ENCODE assay signal across 13 cellular contexts in genomic region chr1:231139125-231139649, GRCh38. TPM values are rescaled to one million over a fixed set of nuclear protein-coding genes. Genes with fewer than 3 reads are reported as not detected.
A peak's percentile ranks its signal among the peaks of the same experiment; 100 is the strongest.
DNase-seq lines count a peak whose midpoint lies in the region; ATAC-seq, FAIRE-seq and TF ChIP-seq lines count a peak whose summit lies in the region.
"Had no signal": no experiment of that assay in that cellular context is flagged by ENCODE, and none has a peak within 500 bp of the region (broad histone marks: within the 10 kb centered on the region; RNA-seq: fewer than 3 reads in every experiment).

No MANE protein-coding gene starts in this region.

- H3K36me3 Mint-ChIP-seq in HFFc6 (ENCODE audit: low read depth) (no peaks in the 10 kb centered on the region), astrocyte (ENCODE audit: low read depth, unreplicated experiment) (no peaks in the 10 kb centered on the region)
- H3K36me3 Mint-ChIP-seq: CD8-positive, alpha-beta T cell had no signal

- no peak for ATAC-seq in GM21529 (IDR thresholded peaks at IDR 0.05; ENCODE audit: unreplicated experiment)
- ATAC-seq: CD8-positive, alpha-beta T cell had no signal

- H3K4me3 Mint-ChIP-seq in HFFc6: peak overlapping the region; percentile 47
- no peak overlapping the region for H3K4me3 Mint-ChIP-seq in astrocyte (ENCODE audit: unreplicated experiment)
- H3K4me3 Mint-ChIP-seq: activated T-helper 1 cell treated with anti-CD3 and anti-CD28 coated beads, Interleukin-12 subunit alpha, Interleukin-12 subunit beta, Interleukin-2, Interleukin-4 antibody, amounts not matched to agents 30 ng/mL and 10 ng/mL and 1 ng/mL, durations not matched to agents 14 hours and 24 hours and 36 hours; CD8-positive, alpha-beta T cell had no signal

- no peaks in the 10 kb centered on the region for H3K27me3 ChIP-seq in astrocyte (ENCODE audit: insufficient read depth, low read length)

- H3K9me3 ChIP-seq in astrocyte (ENCODE audit: insufficient read depth, low read depth, low read length): no peaks in the 10 kb centered on the region

- peak overlapping the region; percentile 70 for H3K9ac ChIP-seq in astrocyte (ENCODE audit: low read length)
- H3K9ac ChIP-seq: KMS-11 had no signal

- TF ChIP-seq CTCF in AG04449 (IDR thresholded peaks at IDR 0.05; ENCODE audit: insufficient read depth, low read length, missing control alignments) (no peak), HFFc6 (IDR thresholded peaks at IDR 0.05) (no peak), astrocyte (IDR thresholded peaks at IDR 0.05; ENCODE audit: insufficient read depth, low read depth, low read length) (no peak)

- peaks cover 4% of the 10 kb centered on the region; the same call in 1 of the 2 replicates for H3K9me3 Mint-ChIP-seq in HFFc6
- peaks cover 4% of the 10 kb centered on the region for H3K9me3 Mint-ChIP-seq in astrocyte (ENCODE audit: unreplicated experiment)
- H3K9me3 Mint-ChIP-seq: activated T-helper 1 cell treated with anti-CD3 and anti-CD28 coated beads, Interleukin-12 subunit alpha, Interleukin-12 subunit beta, Interleukin-2, Interleukin-4 antibody, amounts not matched to agents 30 ng/mL and 10 ng/mL and 1 ng/mL, durations not matched to agents 14 hours and 24 hours and 36 hours; CD8-positive, alpha-beta T cell had no signal

- H3K27me3 Mint-ChIP-seq in HFFc6 (ENCODE audit: insufficient read depth) (peaks cover 4% of the 10 kb centered on the region), astrocyte (ENCODE audit: low read depth, unreplicated experiment) (peaks cover 4% of the 10 kb centered on the region)

- H3K27ac ChIP-seq in astrocyte (ENCODE audit: low read depth, low read length): peak overlapping the region; percentile 93
- H3K27ac ChIP-seq: KMS-11 had no signal

- no peak overlapping the region for H2AFZ ChIP-seq in astrocyte (ENCODE audit: low read depth, low read length)

- H3K27ac Mint-ChIP-seq in HFFc6 (peak overlapping the region; percentile 78), astrocyte (ENCODE audit: unreplicated experiment) (peak overlapping the region; percentile 38)
- H3K27ac Mint-ChIP-seq: activated T-helper 1 cell treated with anti-CD3 and anti-CD28 coated beads, Interleukin-12 subunit alpha, Interleukin-12 subunit beta, Interleukin-2, Interleukin-4 antibody, amounts not matched to agents 30 ng/mL and 10 ng/mL and 1 ng/mL, durations not matched to agents 14 hours and 24 hours and 36 hours; CD8-positive, alpha-beta T cell had no signal

- peaks cover 32% of the 10 kb centered on the region for H3K4me1 ChIP-seq in astrocyte (ENCODE audit: insufficient read depth, low read length)

- H3K36me3 ChIP-seq in astrocyte (ENCODE audit: insufficient read depth, low read length): no peaks in the 10 kb centered on the region

- POLR2A ChIA-PET in AG04449 (lab: Yijun Ruan, JAX): interaction anchor here (0.7 to 1.5 kb wide), 7 partner anchors 19 to 285 kb away, joined by 3 to 9 read pairs (median 3); partner anchors contain the start of gene FAM89A

- H3K4me3 ChIP-seq in AG04449 (ENCODE audit: low read depth, low read length): no peak overlapping the region
- H3K4me3 ChIP-seq in astrocyte (ENCODE audit: insufficient read depth, low read depth, low read length): peak overlapping the region; percentile 21

- CTCF ChIA-PET in AG04449 (lab: Yijun Ruan, JAX): interaction anchor here (0.9 kb wide), 1 partner anchor 72 kb away, joined by 3 read pairs; no protein-coding TSS in a partner anchor

- peak; percentile 73 for FAIRE-seq in astrocyte (lab: Jason Lieb, UNC)

- DNase-seq in AG04449 (ENCODE audit: low read depth, low spot score) (peak; percentile 57), HFFc6 (peak; percentile 48), astrocyte (ENCODE audit: low read depth) (peak; percentile 91), iris pigment epithelial cell (ENCODE audit: low read depth) (peak; percentile 94), DMS114 treated with DMSO at 0.1 percent for 48 hours (lab: John Stamatoyannopoulos, UW; ENCODE audit: unreplicated experiment) (no peak)
- no peak for DNase-seq in activated CD4-positive, alpha-beta T cell treated with anti-CD3 and anti-CD28 coated beads for 48 hours
- DNase-seq in activated CD4-positive, alpha-beta T cell treated with anti-CD3 and anti-CD28 coated beads for 4 hours: no peak
- DNase-seq: CD8-positive, alpha-beta T cell; NCI-H524; posterior cingulate gyrus had no signal

- peak overlapping the region; percentile 72 for H3K4me2 ChIP-seq in astrocyte (ENCODE audit: low read length)
- H3K4me2 ChIP-seq: KMS-11 had no signal

- H3K4me1 Mint-ChIP-seq in HFFc6 (ENCODE audit: low read depth) (peaks cover 31% of the 10 kb centered on the region), astrocyte (ENCODE audit: low read depth, unreplicated experiment) (peaks cover 27% of the 10 kb centered on the region)

- no peaks in the 10 kb centered on the region for H4K20me1 ChIP-seq in astrocyte (ENCODE audit: insufficient read depth, low read length)

- H3K79me2 ChIP-seq in astrocyte (ENCODE audit: insufficient read depth, low read length): no peaks in the 10 kb centered on the region

RNA-seq across cellular contexts. Expression of gene TRIM67, which starts 22.7 kb away (rescaled TPM):
- total RNA-seq in HFFc6 (2021; fragmentation: NEBNext Ultra II Directional; extraction: Animal tissue kit (Norgen Biotek cat#: 25700)): not detected
- total RNA-seq in astrocyte: 0.89 and 1.1 TPM in 2 replicates
- total RNA-seq: activated T-helper 1 cell treated with anti-CD3 and anti-CD28 coated beads, Interleukin-12 subunit alpha, Interleukin-12 subunit beta, Interleukin-2, Interleukin-4 antibody, amounts not matched to agents 30 ng/mL and 10 ng/mL and 1 ng/mL, durations not matched to agents 14 hours and 24 hours and 36 hours; CD8-positive, alpha-beta T cell had no signal

Comparison
In these comparisons a context has a peak if more than half of its experiments do, and no peak if none do; other contexts are left out.
1. DNase-seq: peak in AG04449 (single experiment), HFFc6 (single experiment), astrocyte (single experiment) and iris pigment epithelial cell (single experiment); none in activated CD4-positive, alpha-beta T cell treated with anti-CD3 and anti-CD28 coated beads for 48 hours (single experiment), activated CD4-positive, alpha-beta T cell treated with anti-CD3 and anti-CD28 coated beads for 4 hours (0 of 2) and DMS114 treated with DMSO at 0.1 percent for 48 hours (single experiment).